ENCODE assay signal across 1 cellular context in genomic region chr9:125493384-125493783, GRCh38.
TF ChIP-seq lines count a peak whose summit lies in the region.

No MANE protein-coding gene starts in this region.

TF ChIP-seq in HepG2, 621 proteins besides CTCF, POLR2A, EP300 and RAD21 (continued from another document and continues in another):
- no peak for TF ChIP-seq GMEB1 (CRISPR knock-in tag; IDR thresholded peaks at IDR 0.05; ENCODE audit: borderline replicate concordance)
- no peak for TF ChIP-seq CHD4 (IDR thresholded peaks at IDR 0.05; ENCODE audit: borderline replicate concordance, low read length)
- no peak for TF ChIP-seq FOXM1 (CRISPR knock-in tag; IDR thresholded peaks at IDR 0.05)
- TF ChIP-seq, protein P1, sequence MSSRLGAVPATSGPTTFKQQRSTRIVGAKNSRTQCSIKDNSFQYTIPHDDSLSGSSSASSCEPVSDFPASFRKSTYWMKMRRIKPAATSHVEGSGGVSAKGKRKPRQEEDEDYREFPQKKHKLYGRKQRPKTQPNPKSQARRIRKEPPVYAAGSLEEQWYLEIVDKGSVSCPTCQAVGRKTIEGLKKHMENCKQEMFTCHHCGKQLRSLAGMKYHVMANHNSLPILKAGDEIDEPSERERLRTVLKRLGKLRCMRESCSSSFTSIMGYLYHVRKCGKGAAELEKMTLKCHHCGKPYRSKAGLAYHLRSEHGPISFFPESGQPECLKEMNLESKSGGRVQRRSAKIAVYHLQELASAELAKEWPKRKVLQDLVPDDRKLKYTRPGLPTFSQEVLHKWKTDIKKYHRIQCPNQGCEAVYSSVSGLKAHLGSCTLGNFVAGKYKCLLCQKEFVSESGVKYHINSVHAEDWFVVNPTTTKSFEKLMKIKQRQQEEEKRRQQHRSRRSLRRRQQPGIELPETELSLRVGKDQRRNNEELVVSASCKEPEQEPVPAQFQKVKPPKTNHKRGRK (CRISPR knock-in tag; IDR thresholded peaks at IDR 0.05), result no peak
- TF ChIP-seq RFX1 (IDR thresholded peaks at IDR 0.05), result no peak
- no peak for TF ChIP-seq ZNF550 (CRISPR knock-in tag; IDR thresholded peaks at IDR 0.05; ENCODE audit: borderline replicate concordance)
- no peak for TF ChIP-seq REL (CRISPR knock-in tag; conservative IDR thresholded peaks at IDR 0.05)
- no peak for TF ChIP-seq ZNF10 (CRISPR knock-in tag; IDR thresholded peaks at IDR 0.05; ENCODE audit: borderline replicate concordance, low read depth)
- TF ChIP-seq NFE2L1 (CRISPR knock-in tag; IDR thresholded peaks at IDR 0.05; ENCODE audit: borderline replicate concordance), result no peak
- TF ChIP-seq ZBTB21 (CRISPR knock-in tag; IDR thresholded peaks at IDR 0.05), result no peak; the same call in 1 of the 2 replicates
- TF ChIP-seq ZNF263 (CRISPR knock-in tag; IDR thresholded peaks at IDR 0.05), result 0 out of 2 replicates have a peak, but pooled peaks have one; percentile 20
- TF ChIP-seq ZNF331 (CRISPR knock-in tag; IDR thresholded peaks at IDR 0.05), result peak; percentile 72; the same call in 1 of the 2 replicates
- TF ChIP-seq CSRNP2 (CRISPR knock-in tag; conservative IDR thresholded peaks at IDR 0.05; ENCODE audit: low read depth), result no peak
- TF ChIP-seq ZBTB26 (CRISPR knock-in tag; IDR thresholded peaks at IDR 0.05; ENCODE audit: borderline replicate concordance), result no peak
- no peak for TF ChIP-seq ZNF382 (CRISPR knock-in tag; IDR thresholded peaks at IDR 0.05; ENCODE audit: borderline replicate concordance)
- TF ChIP-seq PITX1 (CRISPR knock-in tag; IDR thresholded peaks at IDR 0.05), result peak; percentile 41; the same call in 1 of the 2 replicates
- no peak for TF ChIP-seq PHF5A (CRISPR knock-in tag; IDR thresholded peaks at IDR 0.05; ENCODE audit: low read depth, unreplicated experiment)
- peak; percentile 97 for TF ChIP-seq ZMYM3 (CRISPR knock-in tag; IDR thresholded peaks at IDR 0.05)
- no peak for TF ChIP-seq ZSCAN31 (CRISPR knock-in tag; IDR thresholded peaks at IDR 0.05; ENCODE audit: low read depth)
- TF ChIP-seq ATF7-NPFF (CRISPR knock-in tag; IDR thresholded peaks at IDR 0.05; ENCODE audit: low read depth), result no peak
- no peak for TF ChIP-seq ZNF790 (CRISPR knock-in tag; IDR thresholded peaks at IDR 0.05; ENCODE audit: borderline replicate concordance)
- TF ChIP-seq RFX5 (IDR thresholded peaks at IDR 0.05; ENCODE audit: low read depth, low read length), result peak; percentile 46; the same call in 1 of the 2 replicates
- no peak for TF ChIP-seq ZNF878 (CRISPR knock-in tag; IDR thresholded peaks at IDR 0.05)
- TF ChIP-seq ZFP41 (CRISPR knock-in tag; IDR thresholded peaks at IDR 0.05; ENCODE audit: borderline replicate concordance), result no peak
- peak; percentile 50; the same call in 1 of the 2 replicates for TF ChIP-seq YEATS2 (CRISPR knock-in tag; IDR thresholded peaks at IDR 0.05; ENCODE audit: borderline replicate concordance)
- no peak for TF ChIP-seq ZFP36 (IDR thresholded peaks at IDR 0.05; ENCODE audit: borderline replicate concordance, low read depth, low read length, partially characterized antibody)
- TF ChIP-seq NFE2 (CRISPR knock-in tag; IDR thresholded peaks at IDR 0.05), result no peak
- TF ChIP-seq SIX4 (CRISPR knock-in tag; IDR thresholded peaks at IDR 0.05), result no peak
- no peak for TF ChIP-seq KDM5B (CRISPR knock-in tag; IDR thresholded peaks at IDR 0.05; ENCODE audit: borderline replicate concordance)
- no peak for TF ChIP-seq ZNF781 (CRISPR knock-in tag; IDR thresholded peaks at IDR 0.05; ENCODE audit: borderline replicate concordance, not compliant biosample characterization)
- peak; percentile 94 for TF ChIP-seq ZMYM4 (CRISPR knock-in tag; IDR thresholded peaks at IDR 0.05)
- TF ChIP-seq TAF15 (IDR thresholded peaks at IDR 0.05; ENCODE audit: low read depth, low read length, poor library complexity, severe bottlenecking), result no peak
- TF ChIP-seq, protein P2, sequence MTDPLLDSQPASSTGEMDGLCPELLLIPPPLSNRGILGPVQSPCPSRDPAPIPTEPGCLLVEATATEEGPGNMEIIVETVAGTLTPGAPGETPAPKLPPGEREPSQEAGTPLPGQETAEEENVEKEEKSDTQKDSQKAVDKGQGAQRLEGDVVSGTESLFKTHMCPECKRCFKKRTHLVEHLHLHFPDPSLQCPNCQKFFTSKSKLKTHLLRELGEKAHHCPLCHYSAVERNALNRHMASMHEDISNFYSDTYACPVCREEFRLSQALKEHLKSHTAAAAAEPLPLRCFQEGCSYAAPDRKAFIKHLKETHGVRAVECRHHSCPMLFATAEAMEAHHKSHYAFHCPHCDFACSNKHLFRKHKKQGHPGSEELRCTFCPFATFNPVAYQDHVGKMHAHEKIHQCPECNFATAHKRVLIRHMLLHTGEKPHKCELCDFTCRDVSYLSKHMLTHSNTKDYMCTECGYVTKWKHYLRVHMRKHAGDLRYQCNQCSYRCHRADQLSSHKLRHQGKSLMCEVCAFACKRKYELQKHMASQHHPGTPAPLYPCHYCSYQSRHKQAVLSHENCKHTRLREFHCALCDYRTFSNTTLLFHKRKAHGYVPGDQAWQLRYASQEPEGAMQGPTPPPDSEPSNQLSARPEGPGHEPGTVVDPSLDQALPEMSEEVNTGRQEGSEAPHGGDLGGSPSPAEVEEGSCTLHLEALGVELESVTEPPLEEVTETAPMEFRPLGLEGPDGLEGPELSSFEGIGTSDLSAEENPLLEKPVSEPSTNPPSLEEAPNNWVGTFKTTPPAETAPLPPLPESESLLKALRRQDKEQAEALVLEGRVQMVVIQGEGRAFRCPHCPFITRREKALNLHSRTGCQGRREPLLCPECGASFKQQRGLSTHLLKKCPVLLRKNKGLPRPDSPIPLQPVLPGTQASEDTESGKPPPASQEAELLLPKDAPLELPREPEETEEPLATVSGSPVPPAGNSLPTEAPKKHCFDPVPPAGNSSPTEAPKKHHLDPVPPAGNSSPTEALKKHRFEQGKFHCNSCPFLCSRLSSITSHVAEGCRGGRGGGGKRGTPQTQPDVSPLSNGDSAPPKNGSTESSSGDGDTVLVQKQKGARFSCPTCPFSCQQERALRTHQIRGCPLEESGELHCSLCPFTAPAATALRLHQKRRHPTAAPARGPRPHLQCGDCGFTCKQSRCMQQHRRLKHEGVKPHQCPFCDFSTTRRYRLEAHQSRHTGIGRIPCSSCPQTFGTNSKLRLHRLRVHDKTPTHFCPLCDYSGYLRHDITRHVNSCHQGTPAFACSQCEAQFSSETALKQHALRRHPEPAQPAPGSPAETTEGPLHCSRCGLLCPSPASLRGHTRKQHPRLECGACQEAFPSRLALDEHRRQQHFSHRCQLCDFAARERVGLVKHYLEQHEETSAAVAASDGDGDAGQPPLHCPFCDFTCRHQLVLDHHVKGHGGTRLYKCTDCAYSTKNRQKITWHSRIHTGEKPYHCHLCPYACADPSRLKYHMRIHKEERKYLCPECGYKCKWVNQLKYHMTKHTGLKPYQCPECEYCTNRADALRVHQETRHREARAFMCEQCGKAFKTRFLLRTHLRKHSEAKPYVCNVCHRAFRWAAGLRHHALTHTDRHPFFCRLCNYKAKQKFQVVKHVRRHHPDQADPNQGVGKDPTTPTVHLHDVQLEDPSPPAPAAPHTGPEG (CRISPR knock-in tag; IDR thresholded peaks at IDR 0.05), result no peak
- TF ChIP-seq ZNF326 (CRISPR knock-in tag; IDR thresholded peaks at IDR 0.05; ENCODE audit: borderline replicate concordance), result no peak
- no peak for TF ChIP-seq RARG (CRISPR knock-in tag; IDR thresholded peaks at IDR 0.05; ENCODE audit: low read depth)
- TF ChIP-seq HMG20B (CRISPR knock-in tag; conservative IDR thresholded peaks at IDR 0.05), result 0 out of 2 replicates have a peak, but pooled peaks have one; percentile 21
- no peak for TF ChIP-seq CHD2 (IDR thresholded peaks at IDR 0.05; ENCODE audit: low read depth, low read length)
- TF ChIP-seq FLYWCH1 (CRISPR knock-in tag; IDR thresholded peaks at IDR 0.05), result no peak
- no peak for TF ChIP-seq AFF4 (CRISPR knock-in tag; IDR thresholded peaks at IDR 0.05)
- no peak for TF ChIP-seq KMT2A (CRISPR knock-in tag; IDR thresholded peaks at IDR 0.05)
- no peak for TF ChIP-seq NR1H2 (CRISPR knock-in tag; IDR thresholded peaks at IDR 0.05; ENCODE audit: borderline replicate concordance, low read depth)
- 0 out of 2 replicates have a peak, but pooled peaks have one; percentile 59 for TF ChIP-seq KLF6 (CRISPR knock-in tag; IDR thresholded peaks at IDR 0.05)
- TF ChIP-seq NR2F1 (CRISPR knock-in tag; IDR thresholded peaks at IDR 0.05), result no peak
- no peak for TF ChIP-seq ZNF224 (CRISPR knock-in tag; IDR thresholded peaks at IDR 0.05)
- TF ChIP-seq TCF7L2 (IDR thresholded peaks at IDR 0.05; ENCODE audit: low read depth, low read length), result no peak
- TF ChIP-seq MXD1 (CRISPR knock-in tag; IDR thresholded peaks at IDR 0.05), result no peak
- no peak for TF ChIP-seq HES4 (CRISPR knock-in tag; IDR thresholded peaks at IDR 0.05; ENCODE audit: borderline replicate concordance)
- TF ChIP-seq ZNF160 (CRISPR knock-in tag; IDR thresholded peaks at IDR 0.05), result no peak
- no peak for TF ChIP-seq NFYC (CRISPR knock-in tag; IDR thresholded peaks at IDR 0.05)
- no peak for TF ChIP-seq ZNF441 (CRISPR knock-in tag; IDR thresholded peaks at IDR 0.05; ENCODE audit: borderline replicate concordance)
- TF ChIP-seq HNRNPUL1 (IDR thresholded peaks at IDR 0.05; ENCODE audit: low read depth, low read length), result peak; percentile 84; the same call in 1 of the 2 replicates
- TF ChIP-seq ATF2 (CRISPR knock-in tag; IDR thresholded peaks at IDR 0.05), result peak; percentile 77; the same call in 1 of the 2 replicates
- TF ChIP-seq ZFY (CRISPR knock-in tag; IDR thresholded peaks at IDR 0.05), result no peak
- no peak for TF ChIP-seq AGO2 (optimal IDR thresholded peaks at IDR 0.05; ENCODE audit: low read depth, low read length)
- TF ChIP-seq ASH2L (IDR thresholded peaks at IDR 0.05; ENCODE audit: insufficient read length, low read depth, low read length), result no peak
